19 cellular contexts compared by ENCODE assay signal in the genomic region with DNA sequence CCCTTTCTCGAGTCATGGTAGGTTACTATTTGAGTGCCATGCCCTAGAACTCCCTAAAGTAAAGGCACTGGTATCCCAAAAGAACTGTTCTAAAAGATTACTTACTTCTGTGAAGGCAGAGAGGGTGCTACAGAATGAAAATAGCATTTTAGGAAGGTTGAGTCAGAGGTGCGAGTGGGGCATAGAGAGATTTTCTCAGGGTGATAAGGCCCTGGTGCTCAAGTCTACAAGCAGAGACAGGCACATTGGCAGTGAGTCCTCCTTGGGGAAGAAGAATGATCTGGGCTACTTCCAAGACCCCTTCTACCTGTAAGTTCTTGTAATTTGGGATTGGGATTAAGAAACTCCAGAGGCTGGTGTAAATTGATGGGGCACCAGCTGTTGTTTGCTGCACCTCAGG.
DNase-seq lines count a peak whose midpoint lies in the region; ATAC-seq, FAIRE-seq and TF ChIP-seq lines count a peak whose summit lies in the region.
"Had no signal": no experiment of that assay in that cellular context is flagged by ENCODE, and none has a peak within 500 bp of the region (broad histone marks: within the 10 kb centered on the region; RNA-seq: fewer than 3 reads in every experiment).

No MANE protein-coding gene starts in this region.

- FAIRE-seq in keratinocyte (lab: Jason Lieb, UNC), result peak; percentile 88
- FAIRE-seq: G401.6, TTC549 had no signal

- TF ChIP-seq EP300 in suprapubic skin (IDR thresholded peaks at IDR 0.05), result no peak

- 6% methylated on average over 2 of the region's 2 CpGs for WGBS in mammary epithelial cell (ENCODE audit: low coverage, missing lambda C conversion rate)
- WGBS in suprapubic skin, result 49% methylated on average over 2 of the region's 2 CpGs
- WGBS in body of pancreas, 2 donors, result 67 to 80% methylated on average over 2 of the region's 2 CpGs

- peaks cover 68% of the 10 kb centered on the region for H3K4me1 ChIP-seq in mammary epithelial cell (ENCODE audit: insufficient read depth, low read length)
- H3K4me1 ChIP-seq in breast epithelium, result peaks cover 0 to 4% of the 10 kb centered on the region in 2 donors
- H3K4me1 ChIP-seq in keratinocyte (ENCODE audit: control insufficient read depth, extremely low read depth, insufficient read depth, low read length), result peaks cover 71% of the 10 kb centered on the region
- peaks cover 76% of the 10 kb centered on the region for H3K4me1 ChIP-seq in suprapubic skin
- peaks cover 10% of the 10 kb centered on the region for H3K4me1 ChIP-seq in body of pancreas

- H3K9me3 ChIP-seq in mammary epithelial cell (replicated peaks; ENCODE audit: insufficient read depth, low read length) (no peaks in the 10 kb centered on the region), breast epithelium (no peaks in the 10 kb centered on the region), SU-DHL-6 (ENCODE audit: insufficient read depth, low read length) (no peaks in the 10 kb centered on the region), keratinocyte (ENCODE audit: control insufficient read depth, low read depth, low read length) (no peaks in the 10 kb centered on the region), suprapubic skin (no peaks in the 10 kb centered on the region), body of pancreas (no peaks in the 10 kb centered on the region)
- H3K9me3 ChIP-seq: left lung, mucosa of descending colon had no signal

- ATAC-seq in body of pancreas, result no peak
- ATAC-seq: left lung, mucosa of descending colon had no signal

- no peak for TF ChIP-seq POLR2A in breast epithelium (IDR thresholded peaks at IDR 0.05)
- TF ChIP-seq POLR2A in suprapubic skin (IDR thresholded peaks at IDR 0.05), result no peak
- no peak for TF ChIP-seq POLR2A in body of pancreas (IDR thresholded peaks at IDR 0.05)

- peaks cover 99% of the 10 kb centered on the region for H3K79me2 ChIP-seq in mammary epithelial cell (ENCODE audit: insufficient read depth, low read length)
- H3K79me2 ChIP-seq in SU-DHL-6 (ENCODE audit: insufficient read depth, low read length), result peaks cover 93% of the 10 kb centered on the region
- peaks cover 53% of the 10 kb centered on the region for H3K79me2 ChIP-seq in keratinocyte (ENCODE audit: control insufficient read depth, insufficient read depth, low read length)

- H3K36me3 ChIP-seq in mammary epithelial cell (ENCODE audit: insufficient read depth, low read length), result no peaks in the 10 kb centered on the region
- no peaks in the 10 kb centered on the region for H3K36me3 ChIP-seq in breast epithelium
- H3K36me3 ChIP-seq in SU-DHL-6 (ENCODE audit: low read length), result 0 out of 2 replicates have a peak, but pooled peaks cover 3% of the 10 kb centered on the region
- no peaks in the 10 kb centered on the region for H3K36me3 ChIP-seq in keratinocyte (ENCODE audit: control insufficient read depth in 2 of 2, extremely low read depth in 1 of 2, insufficient read depth in 2 of 2, low read length in 2 of 2)
- H3K36me3 ChIP-seq in suprapubic skin, result no peaks in the 10 kb centered on the region
- no peaks in the 10 kb centered on the region for H3K36me3 ChIP-seq in body of pancreas (replicated peaks in 1 of 2; ENCODE audit: insufficient read depth in 1 of 2, low read depth in 2 of 2)
- H3K36me3 ChIP-seq: left lung had no signal

- no peaks in the 10 kb centered on the region for H4K20me1 ChIP-seq in mammary epithelial cell (ENCODE audit: insufficient read depth, low read length)
- H4K20me1 ChIP-seq in SU-DHL-6 (ENCODE audit: low read depth, low read length), result no peaks in the 10 kb centered on the region
- no peaks in the 10 kb centered on the region for H4K20me1 ChIP-seq in keratinocyte (ENCODE audit: control insufficient read depth, extremely low read depth, insufficient read depth, low read length)

- intact Hi-C loops in mammary epithelial cell (cut with micrococcal nuclease), result loop anchor here (5.0 kb wide), 1 partner anchor 60 kb away; no protein-coding TSS in a partner anchor
- intact Hi-C loops in breast epithelium (cut with DNase I; ENCODE audit: low total_unique reads), result no loop called here
- intact Hi-C loops in body of pancreas (cut with DNase I), result no loop called here

- H3K4me2 ChIP-seq in mammary epithelial cell (ENCODE audit: insufficient read depth, low read depth, low read length) (peak overlapping the region; percentile 38), SU-DHL-6 (ENCODE audit: low read depth, low read length, poor library complexity, severe bottlenecking) (peak overlapping the region; percentile 89), keratinocyte (ENCODE audit: control insufficient read depth, extremely low read depth, insufficient read depth, low read depth, low read length) (peak overlapping the region; percentile 68)

- H2AFZ ChIP-seq in mammary epithelial cell (ENCODE audit: low read depth, low read length) (no peak overlapping the region), SU-DHL-6 (ENCODE audit: low read depth, low read length, severe bottlenecking) (no peak overlapping the region), keratinocyte (ENCODE audit: control insufficient read depth, low read length) (no peak overlapping the region)

- no peaks in the 10 kb centered on the region for H3K9me1 ChIP-seq in keratinocyte (ENCODE audit: control insufficient read depth, extremely low read depth, insufficient read depth, low read length)

- in situ Hi-C loops in mammary epithelial cell (cut with MboI; ENCODE audit: low sequenced_read_pairs in 2 of 2), result loop anchor here in 1 of 2 donors (25.0 kb wide), 1 partner anchor 165 kb away; no protein-coding TSS in a partner anchor

- CTCF ChIA-PET in mammary epithelial cell (lab: Charles Lee; ENCODE audit: low non-redundant PET), result interaction anchor here (0.6 kb wide), 1 partner anchor 144 kb away, joined by 11 read pairs; no protein-coding TSS in a partner anchor

- peak overlapping the region; percentile 51 for H3K27ac ChIP-seq in mammary epithelial cell (ENCODE audit: insufficient read depth, low read depth, low read length)
- peak overlapping the region in 1 of 2 donors; percentile 1 for H3K27ac ChIP-seq in breast epithelium
- peak overlapping the region; percentile 99 for H3K27ac ChIP-seq in SU-DHL-6 (ENCODE audit: low read depth, low read length)
- peak overlapping the region; percentile 89 for H3K27ac ChIP-seq in keratinocyte (ENCODE audit: control insufficient read depth, insufficient read depth, low read length)
- H3K27ac ChIP-seq in suprapubic skin, result peak overlapping the region; percentile 27
- H3K27ac ChIP-seq in body of pancreas, result no peak overlapping the region
- H3K27ac ChIP-seq: left lung had no signal

- H3K4me3 ChIP-seq in mammary epithelial cell (replicated peaks in 1 of 3; ENCODE audit: insufficient read depth in 1 of 3, low read depth in 2 of 3, low read length in 3 of 3) (no peak overlapping the region), breast epithelium (no peak overlapping the region), SU-DHL-6 (ENCODE audit: insufficient read depth, low read length, poor library complexity, severe bottlenecking) (peak overlapping the region; percentile 34), keratinocyte (ENCODE audit: control insufficient read depth in 2 of 3, extremely low read depth in 1 of 3, insufficient read depth in 2 of 3, low read depth in 1 of 3, low read length in 3 of 3) (peak overlapping the region in 2 of 3 experiments; percentile 30 to 40), suprapubic skin (no peak overlapping the region), body of pancreas (no peak overlapping the region)
- H3K4me3 ChIP-seq: left lung, mucosa of descending colon had no signal

- no peaks in the 10 kb centered on the region for H3K27me3 ChIP-seq in mammary epithelial cell (ENCODE audit: insufficient read depth, low read length)
- no peaks in the 10 kb centered on the region for H3K27me3 ChIP-seq in breast epithelium
- no peaks in the 10 kb centered on the region for H3K27me3 ChIP-seq in SU-DHL-6 (ENCODE audit: low read length)
- no peaks in the 10 kb centered on the region for H3K27me3 ChIP-seq in keratinocyte (ENCODE audit: control insufficient read depth, extremely low read depth, insufficient read depth, low read length)
- no peaks in the 10 kb centered on the region for H3K27me3 ChIP-seq in suprapubic skin
- no peaks in the 10 kb centered on the region for H3K27me3 ChIP-seq in body of pancreas
- H3K27me3 ChIP-seq: left lung had no signal

- H3K9ac ChIP-seq in mammary epithelial cell (ENCODE audit: insufficient read depth, low read length) (no peak overlapping the region), SU-DHL-6 (ENCODE audit: low read length) (peak overlapping the region; percentile 67), keratinocyte (ENCODE audit: control insufficient read depth, extremely low read depth, insufficient read depth, low read length) (peak overlapping the region; percentile 53)

- H3K9me2 ChIP-seq in SU-DHL-6 (replicated peaks; ENCODE audit: insufficient read depth, low read length), result no peaks in the 10 kb centered on the region

- peaks cover 91% of the 10 kb centered on the region for H3F3A ChIP-seq in SU-DHL-6 (ENCODE audit: insufficient read depth)

- DNase-seq in mammary epithelial cell, result peak; percentile 73
- no peak for DNase-seq in breast epithelium (ENCODE audit: low spot score in 2 of 2)
- no peak for DNase-seq in keratinocyte (ENCODE audit: low read depth, low spot score)
- DNase-seq in suprapubic skin (ENCODE audit: low spot score in 2 of 2), result no peak
- no peak for DNase-seq in body of pancreas
- DNase-seq in Kasumi-1 (lab: John Stamatoyannopoulos, UW), result no peak
- DNase-seq in NCI-H446 treated with DMSO at 0.1 percent for 48 hours (lab: John Stamatoyannopoulos, UW), result no peak
- DNase-seq: activated CD4-positive, alpha-beta T cell treated with anti-CD3 and anti-CD28 coated beads, Interleukin-2, amount 50 U/mL, for 1 hour; activated CD8-positive, alpha-beta memory T cell treated with anti-CD3 and anti-CD28 coated beads, Interleukin-2, amount 50 U/mL, for 4 hours; activated naive CD4-positive, alpha-beta T cell treated with anti-CD3 and anti-CD28 coated beads, Interleukin-2, amount 50 U/mL, for 16 hours; C1 segment of cervical spinal cord; glutamatergic neuron; left lung; mucosa of descending colon; NCI-H524 treated with DMSO at 0.1 percent for 48 hours; SHP77 had no signal

- BruUV-seq in mammary epithelial cell (replicated peaks; lab: Mats Ljungman, UMichigan), result no TSS peak

- dilution Hi-C loops in mammary epithelial cell (cut with HindIII; ENCODE audit: low sequenced_read_pairs) (no loop called here), keratinocyte (cut with MboI; ENCODE audit: extremely low pct_ligation_motif_present, low sequenced_read_pairs) (no loop called here)

- TF ChIP-seq CTCF in mammary epithelial cell (conservative IDR thresholded peaks at IDR 0.05 in 1 of 2, IDR thresholded peaks at IDR 0.05 in 1 of 2; ENCODE audit: extremely low read depth in 1 of 2, insufficient read depth in 1 of 2, low read depth in 1 of 2, low read length in 2 of 2) (no peak), breast epithelium (IDR thresholded peaks at IDR 0.05) (no peak), SU-DHL-6 (IDR thresholded peaks at IDR 0.05; ENCODE audit: insufficient read depth, low read length, poor library complexity, severe bottlenecking) (no peak), keratinocyte (optimal IDR thresholded peaks at IDR 0.05 in 1 of 3, IDR thresholded peaks at IDR 0.05 in 1 of 3, conservative IDR thresholded peaks at IDR 0.05 in 1 of 3; ENCODE audit: extremely low read depth in 1 of 3, insufficient read depth in 2 of 3, low read length in 3 of 3) (no peak), suprapubic skin (IDR thresholded peaks at IDR 0.05) (no peak), body of pancreas (IDR thresholded peaks at IDR 0.05) (no peak)

Comparison
In these comparisons a context has a peak if more than half of its experiments do, and no peak if none do; other contexts are left out.
1. H3K27ac ChIP-seq: peak in mammary epithelial cell (single experiment), SU-DHL-6 (single experiment), keratinocyte (single experiment) and suprapubic skin (single experiment); none in body of pancreas (0 of 4).
2. H3K4me2 ChIP-seq: peak in every context shown above with its lines; median percentile 89 in SU-DHL-6; 68 in keratinocyte; 38 in mammary epithelial cell.
3. H3K4me3 ChIP-seq: peak in SU-DHL-6 (single experiment) and keratinocyte (2 of 3); none in mammary epithelial cell (0 of 3), breast epithelium (0 of 3), suprapubic skin (single experiment) and body of pancreas (0 of 2).